26 cellular contexts compared by ENCODE assay signal in the genomic region with DNA sequence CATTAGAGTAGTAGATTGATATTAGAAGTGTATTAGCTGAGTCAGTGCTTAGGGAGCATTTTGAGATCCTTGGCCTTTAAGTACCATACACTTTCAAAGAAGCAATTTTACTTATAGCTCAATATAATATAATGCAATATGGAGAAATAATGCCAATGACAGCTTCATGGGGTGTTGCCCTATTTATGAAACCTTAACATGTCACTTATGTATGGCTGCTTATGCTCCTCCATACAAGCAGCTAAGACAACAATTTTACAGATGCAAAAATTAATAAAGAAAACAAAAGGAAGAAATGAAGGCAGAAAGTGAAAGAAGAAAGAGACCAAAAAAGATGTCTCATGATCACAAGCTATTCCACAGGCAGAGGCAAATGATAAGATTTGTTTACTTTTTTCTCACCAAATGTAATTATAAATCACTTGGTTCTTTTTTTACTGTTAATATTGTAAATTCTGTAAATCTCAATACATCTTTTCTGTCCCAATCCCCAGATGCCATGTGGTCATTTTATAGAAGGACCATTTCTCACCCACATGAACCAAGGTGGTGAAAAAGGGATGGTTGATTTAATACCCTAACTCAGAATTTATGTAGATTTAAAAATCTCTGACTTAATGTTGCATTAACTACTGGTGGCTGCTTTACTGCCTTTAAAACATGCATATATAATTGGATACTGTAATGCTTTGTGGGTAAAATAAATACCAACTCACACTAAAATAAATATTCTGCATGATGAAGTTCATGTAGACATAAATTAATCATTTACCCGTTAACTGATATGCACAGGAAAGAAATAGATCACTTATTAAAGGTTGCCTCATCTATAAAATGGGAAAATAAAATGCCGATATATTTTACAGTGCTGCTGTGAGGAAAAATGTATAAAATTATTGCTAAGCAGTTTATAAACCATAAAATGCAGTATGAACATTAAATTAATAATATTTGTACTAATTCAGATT. TPM values are rescaled to one million over a fixed set of nuclear protein-coding genes. Genes with fewer than 3 reads are reported as not detected.
A peak's percentile ranks its signal among the peaks of the same experiment; 100 is the strongest.
DNase-seq lines count a peak whose midpoint lies in the region; ATAC-seq and TF ChIP-seq lines count a peak whose summit lies in the region.
"Had no signal": no experiment of that assay in that cellular context is flagged by ENCODE, and none has a peak within 500 bp of the region (broad histone marks: within the 10 kb centered on the region; RNA-seq: fewer than 3 reads in every experiment).

No MANE protein-coding gene starts in this region.

- peak overlapping the region in 1 of 2 donors; percentile 19 for H3K27ac ChIP-seq in liver (ENCODE audit: low read depth in 1 of 2, low read length in 2 of 2)
- peak overlapping the region in 4 of 5 donors; percentile 53 to 82 (median 74) for H3K27ac ChIP-seq in stomach
- H3K27ac ChIP-seq: skin epidermis had no signal

- CTCF ChIA-PET in HEK293T (lab: Yijun Ruan, JAX) = interaction anchor here (1.0 kb wide), 1 partner anchor 47 kb away, joined by 3 read pairs; no protein-coding TSS in a partner anchor

- POLR2A ChIA-PET in HEK293T (lab: Yijun Ruan, JAX) = interaction anchor here (1.5 kb wide), 1 partner anchor 10 kb away, joined by 3 read pairs; no protein-coding TSS in a partner anchor

- no peak for TF ChIP-seq RAD21 in liver (IDR thresholded peaks at IDR 0.05)

- DNase-seq in HEK293T (ENCODE audit: extremely low spot score) (no peak), fibroblast of villous mesenchyme (ENCODE audit: low read depth) (peak; percentile 27), stomach (no peak), AML-193 (lab: John Stamatoyannopoulos, UW) (no peak), Right ventricle myocardium inferior (ENCODE audit: missing footprints) (no peak), GM20000 (ENCODE audit: low spot score) (no peak), Ammon's horn (ENCODE audit: low spot score) (no peak)
- DNase-seq: activated CD4-positive, alpha-beta T cell treated with anti-CD3 and anti-CD28 coated beads for 48 hours; CD4-positive, alpha-beta T cell; DMS 273 treated with DMSO at 0.1 percent for 48 hours; HCEC 1CT; left ventricle myocardium superior; MV-4-11; NCI-H146; NCI-H2107; NCI-H345; NCI-H69; stimulated activated CD4-positive, alpha-beta T cell treated with anti-CD3 and anti-CD28 coated beads, Interleukin-1b, Interleukin-23, amount 100 ng/mL, for 48 hours; stimulated activated naive CD4-positive, alpha-beta T cell treated with Interleukin-2 at 50 U/mL for 16 hours; T1000 had no signal

- 36% methylated on average over 2 of the region's 2 CpGs for WGBS in liver
- WGBS in stomach, 5 donors = 32 to 55% (median 51%) methylated on average over 2 of the region's 2 CpGs

- H3K36me3 ChIP-seq in liver (ENCODE audit: control insufficient read depth in 4 of 4, insufficient read depth in 3 of 4, low read depth in 1 of 4, low read length in 3 of 4) = no peaks in the 10 kb centered on the region
- no peaks in the 10 kb centered on the region for H3K36me3 ChIP-seq in stomach
- H3K36me3 ChIP-seq: SJCRH30 had no signal

- no peak overlapping the region for H3K4me3 ChIP-seq in fibroblast of villous mesenchyme (ENCODE audit: low read depth, low read length)
- H3K4me3 ChIP-seq in liver (ENCODE audit: low read depth in 1 of 3, low read length in 3 of 3) = no peak overlapping the region
- no peak overlapping the region for H3K4me3 ChIP-seq in stomach
- H3K4me3 ChIP-seq: SJCRH30, skin epidermis, testis had no signal

- TF ChIP-seq CTCF in fibroblast of villous mesenchyme (IDR thresholded peaks at IDR 0.05; ENCODE audit: insufficient read depth, low read depth, low read length) (no peak), liver (IDR thresholded peaks at IDR 0.05; ENCODE audit: low read depth, low read length, missing input control) (no peak), stomach (IDR thresholded peaks at IDR 0.05) (no peak), GM20000 (IDR thresholded peaks at IDR 0.05; ENCODE audit: extremely low read depth, missing control alignments) (no peak)

- H3K9me3 ChIP-seq in liver (ENCODE audit: control insufficient read depth in 4 of 4, low read length in 3 of 4) = no peaks in the 10 kb centered on the region
- H3K9me3 ChIP-seq in stomach = no peaks in the 10 kb centered on the region
- H3K9me3 ChIP-seq: SJCRH30, testis had no signal

- ATAC-seq in Right ventricle myocardium inferior = no peak
- ATAC-seq: left ventricle myocardium superior; natural killer cell treated with Interleukin-12 subunit alpha and Interleukin-12 subunit beta and Interleukin-15 and Interleukin-18, amount 100 ng/mL, for 72 hours had no signal

- TF ChIP-seq EP300 in stomach (IDR thresholded peaks at IDR 0.05) = no peak

- H3K27me3 ChIP-seq in liver (ENCODE audit: control insufficient read depth in 4 of 4, insufficient read depth in 4 of 4, low read length in 3 of 4) = no peaks in the 10 kb centered on the region
- H3K27me3 ChIP-seq in stomach = no peaks in the 10 kb centered on the region
- H3K27me3 ChIP-seq: SJCRH30, testis had no signal

- peaks cover 0 to 19% (median 9%) of the 10 kb centered on the region in 4 donors for H3K4me1 ChIP-seq in liver (ENCODE audit: control insufficient read depth in 4 of 4, insufficient read depth in 4 of 4, low read length in 3 of 4)
- peaks cover 18 to 55% (median 33%) of the 10 kb centered on the region in 4 donors for H3K4me1 ChIP-seq in stomach

- TF ChIP-seq POLR2A in stomach (IDR thresholded peaks at IDR 0.05) = no peak

- no peak overlapping the region for H3K9ac ChIP-seq in liver (ENCODE audit: low read depth in 1 of 2, low read length in 2 of 2)

- intact Hi-C loops in stomach (cut with DNase I; ENCODE audit: low total_unique reads) = no loop called here
- intact Hi-C loops in Right ventricle myocardium inferior (cut with DNase I) = no loop called here

TF ChIP-seq in HEK293T, 16 proteins besides CTCF, POLR2A, EP300 and RAD21:
- TF ChIP-seq ZNF384 (IDR thresholded peaks at IDR 0.05) (no peak), SUZ12 (IDR thresholded peaks at IDR 0.05) (no peak)
- TF ChIP-seq, protein P1, sequence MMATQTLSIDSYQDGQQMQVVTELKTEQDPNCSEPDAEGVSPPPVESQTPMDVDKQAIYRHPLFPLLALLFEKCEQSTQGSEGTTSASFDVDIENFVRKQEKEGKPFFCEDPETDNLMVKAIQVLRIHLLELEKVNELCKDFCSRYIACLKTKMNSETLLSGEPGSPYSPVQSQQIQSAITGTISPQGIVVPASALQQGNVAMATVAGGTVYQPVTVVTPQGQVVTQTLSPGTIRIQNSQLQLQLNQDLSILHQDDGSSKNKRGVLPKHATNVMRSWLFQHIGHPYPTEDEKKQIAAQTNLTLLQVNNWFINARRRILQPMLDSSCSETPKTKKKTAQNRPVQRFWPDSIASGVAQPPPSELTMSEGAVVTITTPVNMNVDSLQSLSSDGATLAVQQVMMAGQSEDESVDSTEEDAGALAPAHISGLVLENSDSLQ (IDR thresholded peaks at IDR 0.05) = peak; percentile 32

TF ChIP-seq in liver, 16 proteins besides CTCF, POLR2A, EP300 and RAD21 (continues in another document):
- TF ChIP-seq YY1 (IDR thresholded peaks at IDR 0.05) = no peak
- peak; percentile 41 for TF ChIP-seq SP1 (IDR thresholded peaks at IDR 0.05)
- no peak for TF ChIP-seq NR2F2 (IDR thresholded peaks at IDR 0.05)
- TF ChIP-seq RXRA (IDR thresholded peaks at IDR 0.05) = no peak
- TF ChIP-seq, protein P2, sequence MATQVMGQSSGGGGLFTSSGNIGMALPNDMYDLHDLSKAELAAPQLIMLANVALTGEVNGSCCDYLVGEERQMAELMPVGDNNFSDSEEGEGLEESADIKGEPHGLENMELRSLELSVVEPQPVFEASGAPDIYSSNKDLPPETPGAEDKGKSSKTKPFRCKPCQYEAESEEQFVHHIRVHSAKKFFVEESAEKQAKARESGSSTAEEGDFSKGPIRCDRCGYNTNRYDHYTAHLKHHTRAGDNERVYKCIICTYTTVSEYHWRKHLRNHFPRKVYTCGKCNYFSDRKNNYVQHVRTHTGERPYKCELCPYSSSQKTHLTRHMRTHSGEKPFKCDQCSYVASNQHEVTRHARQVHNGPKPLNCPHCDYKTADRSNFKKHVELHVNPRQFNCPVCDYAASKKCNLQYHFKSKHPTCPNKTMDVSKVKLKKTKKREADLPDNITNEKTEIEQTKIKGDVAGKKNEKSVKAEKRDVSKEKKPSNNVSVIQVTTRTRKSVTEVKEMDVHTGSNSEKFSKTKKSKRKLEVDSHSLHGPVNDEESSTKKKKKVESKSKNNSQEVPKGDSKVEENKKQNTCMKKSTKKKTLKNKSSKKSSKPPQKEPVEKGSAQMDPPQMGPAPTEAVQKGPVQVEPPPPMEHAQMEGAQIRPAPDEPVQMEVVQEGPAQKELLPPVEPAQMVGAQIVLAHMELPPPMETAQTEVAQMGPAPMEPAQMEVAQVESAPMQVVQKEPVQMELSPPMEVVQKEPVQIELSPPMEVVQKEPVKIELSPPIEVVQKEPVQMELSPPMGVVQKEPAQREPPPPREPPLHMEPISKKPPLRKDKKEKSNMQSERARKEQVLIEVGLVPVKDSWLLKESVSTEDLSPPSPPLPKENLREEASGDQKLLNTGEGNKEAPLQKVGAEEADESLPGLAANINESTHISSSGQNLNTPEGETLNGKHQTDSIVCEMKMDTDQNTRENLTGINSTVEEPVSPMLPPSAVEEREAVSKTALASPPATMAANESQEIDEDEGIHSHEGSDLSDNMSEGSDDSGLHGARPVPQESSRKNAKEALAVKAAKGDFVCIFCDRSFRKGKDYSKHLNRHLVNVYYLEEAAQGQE (IDR thresholded peaks at IDR 0.05) = no peak
- no peak for TF ChIP-seq TAF1 (conservative IDR thresholded peaks at IDR 0.05)
- TF ChIP-seq, protein P3, sequence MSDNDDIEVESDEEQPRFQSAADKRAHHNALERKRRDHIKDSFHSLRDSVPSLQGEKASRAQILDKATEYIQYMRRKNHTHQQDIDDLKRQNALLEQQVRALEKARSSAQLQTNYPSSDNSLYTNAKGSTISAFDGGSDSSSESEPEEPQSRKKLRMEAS (IDR thresholded peaks at IDR 0.05) = no peak
- peak; percentile 59 for TF ChIP-seq FOXA2 (IDR thresholded peaks at IDR 0.05)
- TF ChIP-seq, protein P4, sequence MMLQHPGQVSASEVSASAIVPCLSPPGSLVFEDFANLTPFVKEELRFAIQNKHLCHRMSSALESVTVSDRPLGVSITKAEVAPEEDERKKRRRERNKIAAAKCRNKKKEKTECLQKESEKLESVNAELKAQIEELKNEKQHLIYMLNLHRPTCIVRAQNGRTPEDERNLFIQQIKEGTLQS (IDR thresholded peaks at IDR 0.05) = no peak

RNA-seq across cellular contexts. Expression of a gene that starts 33.5 kb away (rescaled TPM):
- total RNA-seq in fibroblast of villous mesenchyme = 26.8 and 42.2 TPM in 2 replicates
- 10 to 100 TPM in 1 of 2 donors, 1 to 10 TPM in 1; 6.6 to 11.8 TPM for total RNA-seq in liver
- 1 to 10 TPM; 2.7 to 3.3 TPM for polyA plus RNA-seq in liver
- total RNA-seq in stomach = 100 to 1,000 TPM in 1 of 5 donors, 10 to 100 TPM in 2, 1 to 10 TPM in 2; 2.3 to 302 (median 38.0) TPM
- 10 to 100 TPM in 2 of 3 donors, 1 to 10 TPM in 1; 7.2 to 22.5 (median 21.4) TPM for polyA plus RNA-seq in stomach
- 12.1 TPM for total RNA-seq in Right ventricle myocardium inferior
- total RNA-seq: activated CD8-positive, alpha-beta memory T cell treated with anti-CD3 and anti-CD28 coated beads for 36 hours; CD4-positive, alpha-beta T cell had no signal
